17 cellular contexts compared by ENCODE assay signal in genomic region chr21:42151148-42152074, GRCh38.
DNase-seq lines count a peak whose midpoint lies in the region; ATAC-seq and TF ChIP-seq lines count a peak whose summit lies in the region.
"Had no signal": no experiment of that assay in that cellular context is flagged by ENCODE, and none has a peak within 500 bp of the region (broad histone marks: within the 10 kb centered on the region; RNA-seq: fewer than 3 reads in every experiment).

No MANE protein-coding gene starts in this region.

- TF ChIP-seq CTCF in endodermal cell (conservative IDR thresholded peaks at IDR 0.05), result no peak
- TF ChIP-seq CTCF in natural killer cell (IDR thresholded peaks at IDR 0.05), result no peak

- ATAC-seq in Right ventricle myocardium superior (ENCODE audit: poor library complexity) (no peak), natural killer cell (no peak)
- no peak for ATAC-seq in effector memory CD8-positive, alpha-beta T cell (replicated peaks)
- ATAC-seq: Right ventricle myocardium inferior had no signal

- H3K27ac Mint-ChIP-seq in endodermal cell (no peak overlapping the region), natural killer cell (no peak overlapping the region)
- no peak overlapping the region for H3K27ac Mint-ChIP-seq in effector memory CD8-positive, alpha-beta T cell
- H3K27ac Mint-ChIP-seq: activated naive CD4-positive, alpha-beta T cell treated with anti-CD3 and anti-CD28 coated beads, Interleukin-2, amount 50 U/mL, for 24 hours had no signal

- DNase-seq in cardiac septum (ENCODE audit: low spot score) (peak; percentile 49), Right ventricle myocardium superior (no peak), endodermal cell (peak; percentile 47), natural killer cell (peak; percentile 12), AG08396 (ENCODE audit: low spot score) (no peak), NCI-H187 treated with DMSO at 0.1 percent for 48 hours (lab: John Stamatoyannopoulos, UW) (no peak)
- DNase-seq in effector memory CD8-positive, alpha-beta T cell, result no peak
- DNase-seq: hypothalamus; KG1; NCI-H2081; NCI-H524 treated with DMSO at 0.1 percent for 48 hours; nucleus accumbens; stimulated activated CD4-positive, alpha-beta T cell treated with anti-CD3 and anti-CD28 coated beads, Interleukin-15, amount 100 ng/mL, for 24 hours had no signal

- H3K27me3 ChIP-seq in endodermal cell (ENCODE audit: control insufficient read depth, insufficient read depth, low read length, poor library complexity, severe bottlenecking), result no peaks in the 10 kb centered on the region
- H3K27me3 ChIP-seq: right atrium auricular region had no signal

- H3K36me3 Mint-ChIP-seq in endodermal cell (ENCODE audit: low read depth) (no peaks in the 10 kb centered on the region), natural killer cell (no peaks in the 10 kb centered on the region)
- H3K36me3 Mint-ChIP-seq in effector memory CD8-positive, alpha-beta T cell (ENCODE audit: insufficient read depth), result no peaks in the 10 kb centered on the region
- H3K36me3 Mint-ChIP-seq: activated naive CD4-positive, alpha-beta T cell treated with anti-CD3 and anti-CD28 coated beads, Interleukin-2, amount 50 U/mL, for 24 hours had no signal

- H3K4me1 Mint-ChIP-seq in endodermal cell, result no peaks in the 10 kb centered on the region
- H3K4me1 Mint-ChIP-seq in natural killer cell, result peaks cover 25 to 27% of the 10 kb centered on the region in 2 donors
- H3K4me1 Mint-ChIP-seq in effector memory CD8-positive, alpha-beta T cell (ENCODE audit: low read depth in 2 of 2), result no peaks in the 10 kb centered on the region

- no peak overlapping the region for H3K4me3 Mint-ChIP-seq in endodermal cell
- no peak overlapping the region for H3K4me3 Mint-ChIP-seq in natural killer cell
- no peak overlapping the region for H3K4me3 Mint-ChIP-seq in effector memory CD8-positive, alpha-beta T cell
- H3K4me3 Mint-ChIP-seq: activated naive CD4-positive, alpha-beta T cell treated with anti-CD3 and anti-CD28 coated beads, Interleukin-2, amount 50 U/mL, for 24 hours had no signal

- H3K27ac ChIP-seq in endodermal cell (ENCODE audit: low read depth, low read length), result no peak overlapping the region
- H3K27ac ChIP-seq: right atrium auricular region, thoracic aorta had no signal

- 79 to 85% methylated on average over 5 to 12 of the region's 12 CpGs for WGBS in endodermal cell (ENCODE audit: insufficient coverage in 1 of 2, insufficient read length in 1 of 2), 2 experiments

- no peaks in the 10 kb centered on the region for H3K9me3 ChIP-seq in endodermal cell (ENCODE audit: control insufficient read depth, low read length)
- H3K9me3 ChIP-seq: right atrium auricular region, thoracic aorta had no signal

- H3K27me3 Mint-ChIP-seq in endodermal cell (ENCODE audit: insufficient read depth) (no peaks in the 10 kb centered on the region), natural killer cell (ENCODE audit: low read depth in 2 of 2) (peaks cover 3 to 7% of the 10 kb centered on the region in 2 donors)
- peaks cover 0 to 17% of the 10 kb centered on the region in 2 donors for H3K27me3 Mint-ChIP-seq in effector memory CD8-positive, alpha-beta T cell
- H3K27me3 Mint-ChIP-seq: activated naive CD4-positive, alpha-beta T cell treated with anti-CD3 and anti-CD28 coated beads, Interleukin-2, amount 50 U/mL, for 24 hours had no signal

- H3K4me1 ChIP-seq in endodermal cell (ENCODE audit: control insufficient read depth, insufficient read depth, low read length), result no peaks in the 10 kb centered on the region
- H3K4me1 ChIP-seq: right atrium auricular region had no signal

- H3K9ac ChIP-seq in endodermal cell (ENCODE audit: extremely low read depth, low read length, poor library complexity, severe bottlenecking), result no peak overlapping the region

- H3K9me3 Mint-ChIP-seq in endodermal cell (no peaks in the 10 kb centered on the region), natural killer cell (no peaks in the 10 kb centered on the region)
- H3K9me3 Mint-ChIP-seq in effector memory CD8-positive, alpha-beta T cell, result no peaks in the 10 kb centered on the region
- H3K9me3 Mint-ChIP-seq: activated naive CD4-positive, alpha-beta T cell treated with anti-CD3 and anti-CD28 coated beads, Interleukin-2, amount 50 U/mL, for 24 hours had no signal

- H3K4me3 ChIP-seq in endodermal cell (ENCODE audit: low read length), result no peak overlapping the region
- H3K4me3 ChIP-seq: right atrium auricular region, thoracic aorta had no signal

- intact Hi-C loops in cardiac septum (cut with DNase I) (no loop called here), Right ventricle myocardium superior (cut with DNase I) (no loop called here), natural killer cell (cut with micrococcal nuclease) (loop anchor here (5.0 kb wide), 2 partner anchors 41 to 86 kb away; no protein-coding TSS in a partner anchor)

- H3K36me3 ChIP-seq in endodermal cell (ENCODE audit: control insufficient read depth, insufficient read depth, low read length), result no peaks in the 10 kb centered on the region
- H3K36me3 ChIP-seq: right atrium auricular region, thoracic aorta had no signal

Comparison
In these comparisons a context has a peak if more than half of its experiments do, and no peak if none do; other contexts are left out.
1. DNase-seq: peak in cardiac septum (single experiment), endodermal cell (single experiment) and natural killer cell (single experiment); none in Right ventricle myocardium superior (single experiment), AG08396 (single experiment), effector memory CD8-positive, alpha-beta T cell (0 of 3) and NCI-H187 treated with DMSO at 0.1 percent for 48 hours (single experiment).